ENCODE assay signal across 16 cellular contexts in the genomic region with DNA sequence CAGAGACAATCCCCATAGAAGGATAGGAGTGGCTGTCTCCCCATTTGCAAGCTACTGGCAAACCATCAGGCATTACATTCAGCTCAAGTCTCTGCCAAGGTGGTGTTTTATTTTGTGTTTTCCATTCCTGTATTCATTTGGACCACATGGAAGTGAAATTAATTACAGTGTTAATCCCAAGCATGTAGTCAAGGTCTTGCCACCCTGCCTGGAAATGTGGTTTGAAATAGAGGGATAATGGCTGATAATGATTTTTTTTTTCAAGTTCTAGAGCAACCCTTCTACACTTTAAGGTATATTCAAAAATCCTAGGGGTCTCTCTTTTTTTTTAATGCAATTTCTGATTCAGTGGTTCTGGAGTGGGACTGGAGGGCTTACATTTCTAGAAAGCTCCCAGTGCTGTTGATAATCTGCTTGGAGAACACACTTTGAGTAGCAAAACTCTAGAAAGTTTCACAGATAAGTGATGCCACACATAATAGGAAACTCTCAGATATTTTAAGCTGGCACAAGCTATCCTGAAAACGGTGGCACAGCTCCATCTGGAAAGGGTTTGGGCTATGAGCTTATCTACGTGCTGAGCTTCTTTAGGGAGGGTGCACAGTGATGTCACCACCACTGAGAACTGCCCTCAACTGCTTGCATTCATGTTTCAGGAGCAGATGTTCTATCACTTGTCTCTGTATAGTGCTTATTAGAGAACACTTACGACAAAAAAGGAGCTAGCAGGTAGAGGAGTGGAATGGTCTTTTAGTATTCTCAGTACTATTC. TPM values are rescaled to one million over a fixed set of nuclear protein-coding genes. Genes with fewer than 3 reads are reported as not detected.
A peak's percentile ranks its signal among the peaks of the same experiment; 100 is the strongest.
DNase-seq lines count a peak whose midpoint lies in the region; ATAC-seq and TF ChIP-seq lines count a peak whose summit lies in the region.
"Had no signal": no experiment of that assay in that cellular context is flagged by ENCODE, and none has a peak within 500 bp of the region (broad histone marks: within the 10 kb centered on the region; RNA-seq: fewer than 3 reads in every experiment).

No MANE protein-coding gene starts in this region.

- DNase-seq in cerebellar cortex (ENCODE audit: low spot score) (peak; percentile 76), left cardiac atrium (peak; percentile 57), sigmoid colon (no peak), dedifferentiated amniotic fluid mesenchymal stem cell (ENCODE audit: extremely low spot score) (no peak), hepatocyte (ENCODE audit: low spot score) (no peak), nephron progenitor cell (no peak)
- DNase-seq: activated CD4-positive, alpha-beta memory T cell treated with anti-CD3 and anti-CD28 coated beads, Interleukin-2, amount 10 ng/mL, durations not matched to agents 7 days and 5 days; activated gamma-delta T cell; NCI-H1436 treated with DMSO at 0.1 percent for 48 hours; OCI-M1; T1000 had no signal

- no peaks in the 10 kb centered on the region for H4K20me1 ChIP-seq in hepatocyte (ENCODE audit: insufficient read depth, poor library complexity, severe bottlenecking)

- H3K9me2 ChIP-seq in hepatocyte (replicated peaks; ENCODE audit: insufficient read depth): no peaks in the 10 kb centered on the region

- WGBS in sigmoid colon, 2 donors: 74 to 82% methylated on average over 3 of the region's 3 CpGs
- WGBS in hepatocyte (ENCODE audit: low lambda C conversion rate, missing lambda C conversion rate): 83% methylated on average over 3 of the region's 3 CpGs

- H3K4me2 ChIP-seq in hepatocyte: no peak overlapping the region

- peaks cover 5% of the 10 kb centered on the region for H3K36me3 Mint-ChIP-seq in nephron progenitor cell (ENCODE audit: low read depth)

- no peaks in the 10 kb centered on the region for H3K27me3 ChIP-seq in sigmoid colon
- no peaks in the 10 kb centered on the region for H3K27me3 ChIP-seq in hepatocyte
- H3K27me3 ChIP-seq: breast epithelium had no signal

- no peak overlapping the region for H3K4me3 ChIP-seq in HEK293 (ENCODE audit: low read depth, low read length)
- no peak overlapping the region for H3K4me3 ChIP-seq in sigmoid colon
- no peak overlapping the region for H3K4me3 ChIP-seq in hepatocyte
- H3K4me3 ChIP-seq: breast epithelium had no signal

- H2AFZ ChIP-seq in hepatocyte: no peak overlapping the region

- no peaks in the 10 kb centered on the region for H3K9me3 ChIP-seq in HEK293 (ENCODE audit: control insufficient read depth, insufficient read depth, low read depth, low read length)
- H3K9me3 ChIP-seq in sigmoid colon: no peaks in the 10 kb centered on the region
- H3K9me3 ChIP-seq in hepatocyte (ENCODE audit: low read depth): no peaks in the 10 kb centered on the region
- H3K9me3 ChIP-seq: breast epithelium had no signal

- H3K27me3 Mint-ChIP-seq in nephron progenitor cell (ENCODE audit: low read depth, poor library complexity): no peaks in the 10 kb centered on the region

- CTCF ChIA-PET in HEK293 (lab: Yijun Ruan, JAX): interaction anchor here (1.5 to 2.5 kb wide), 2 partner anchors 20 to 155 kb away, joined by 4 to 22 read pairs; no protein-coding TSS in a partner anchor

- no peak overlapping the region for H3K27ac Mint-ChIP-seq in nephron progenitor cell
- H3K27ac Mint-ChIP-seq: activated CD4-positive, alpha-beta memory T cell treated with anti-CD3 and anti-CD28 coated beads, Interleukin-2, amount 10 ng/mL, durations not matched to agents 7 days and 5 days; WTC11 had no signal

- H3K27ac ChIP-seq in HEK293 (ENCODE audit: extremely low read depth, low read depth, low read length) (no peak overlapping the region), sigmoid colon (peak overlapping the region in 3 of 4 donors; percentile 23 to 95 (median 90)), hepatocyte (no peak overlapping the region)
- H3K27ac ChIP-seq: breast epithelium, C4-2B had no signal

- ATAC-seq in left cardiac atrium (peak; percentile 48 to 80), GM21529 (IDR thresholded peaks at IDR 0.05; ENCODE audit: unreplicated experiment) (no peak)
- ATAC-seq: WTC11 had no signal

- H3K4me1 ChIP-seq in HEK293 (ENCODE audit: control insufficient read depth, insufficient read depth, low read length) (peaks cover 18% of the 10 kb centered on the region), sigmoid colon (peaks cover 0 to 88% (median 87%) of the 10 kb centered on the region in 4 donors), hepatocyte (ENCODE audit: insufficient read depth) (peaks cover 16% of the 10 kb centered on the region)
- H3K4me1 ChIP-seq: breast epithelium had no signal

- peaks cover 6% of the 10 kb centered on the region for H3K9me3 Mint-ChIP-seq in nephron progenitor cell
- H3K9me3 Mint-ChIP-seq: activated CD4-positive, alpha-beta memory T cell treated with anti-CD3 and anti-CD28 coated beads, Interleukin-2, amount 10 ng/mL, durations not matched to agents 7 days and 5 days had no signal

- H3K4me3 Mint-ChIP-seq in nephron progenitor cell: no peak overlapping the region
- H3K4me3 Mint-ChIP-seq: activated CD4-positive, alpha-beta memory T cell treated with anti-CD3 and anti-CD28 coated beads, Interleukin-2, amount 10 ng/mL, durations not matched to agents 7 days and 5 days; WTC11 had no signal

- peaks cover 69% of the 10 kb centered on the region for H3K4me1 Mint-ChIP-seq in nephron progenitor cell
- H3K4me1 Mint-ChIP-seq: activated CD4-positive, alpha-beta memory T cell treated with anti-CD3 and anti-CD28 coated beads, Interleukin-2, amount 10 ng/mL, durations not matched to agents 7 days and 5 days had no signal

- no peak for TF ChIP-seq EP300 in sigmoid colon (IDR thresholded peaks at IDR 0.05)

- intact Hi-C loops in left cardiac atrium (cut with DNase I): no loop called here
- intact Hi-C loops in sigmoid colon (cut with DNase I): no loop called here

- TF ChIP-seq CTCF in HEK293 (tag by site-specific recombination; IDR thresholded peaks at IDR 0.05) (no peak), sigmoid colon (IDR thresholded peaks at IDR 0.05) (no peak), hepatocyte (IDR thresholded peaks at IDR 0.05; ENCODE audit: poor library complexity) (no peak), nephron progenitor cell (IDR thresholded peaks at IDR 0.05) (no peak)

- TF ChIP-seq POLR2A in sigmoid colon (IDR thresholded peaks at IDR 0.05): no peak

- peaks cover 21% of the 10 kb centered on the region for H3K79me2 ChIP-seq in hepatocyte

- H3K36me3 ChIP-seq in HEK293 (ENCODE audit: control insufficient read depth in 2 of 2, insufficient read depth in 1 of 2, low read length in 2 of 2) (no peaks in the 10 kb centered on the region), sigmoid colon (no peaks in the 10 kb centered on the region), hepatocyte (replicated peaks; ENCODE audit: insufficient read depth, low read depth) (no peaks in the 10 kb centered on the region)
- H3K36me3 ChIP-seq: breast epithelium had no signal

- POLR2A ChIA-PET in HEK293 (lab: Yijun Ruan, JAX): no interaction called here

TF ChIP-seq in HEK293, 187 proteins besides CTCF, POLR2A, EP300 and RAD21:
- TF ChIP-seq SETDB1 (IDR thresholded peaks at IDR 0.05; ENCODE audit: insufficient read length, low read length) (peak; percentile 87), BCL11B (tag by site-specific recombination; IDR thresholded peaks at IDR 0.05; ENCODE audit: low read depth) (no peak), ZNF776 (tag by site-specific recombination; IDR thresholded peaks at IDR 0.05; ENCODE audit: borderline replicate concordance) (no peak), TRIM28 (IDR thresholded peaks at IDR 0.05; ENCODE audit: borderline replicate concordance, low read length) (peak; percentile 65; the same call in 1 of the 2 replicates)
- TF ChIP-seq, protein P1, sequence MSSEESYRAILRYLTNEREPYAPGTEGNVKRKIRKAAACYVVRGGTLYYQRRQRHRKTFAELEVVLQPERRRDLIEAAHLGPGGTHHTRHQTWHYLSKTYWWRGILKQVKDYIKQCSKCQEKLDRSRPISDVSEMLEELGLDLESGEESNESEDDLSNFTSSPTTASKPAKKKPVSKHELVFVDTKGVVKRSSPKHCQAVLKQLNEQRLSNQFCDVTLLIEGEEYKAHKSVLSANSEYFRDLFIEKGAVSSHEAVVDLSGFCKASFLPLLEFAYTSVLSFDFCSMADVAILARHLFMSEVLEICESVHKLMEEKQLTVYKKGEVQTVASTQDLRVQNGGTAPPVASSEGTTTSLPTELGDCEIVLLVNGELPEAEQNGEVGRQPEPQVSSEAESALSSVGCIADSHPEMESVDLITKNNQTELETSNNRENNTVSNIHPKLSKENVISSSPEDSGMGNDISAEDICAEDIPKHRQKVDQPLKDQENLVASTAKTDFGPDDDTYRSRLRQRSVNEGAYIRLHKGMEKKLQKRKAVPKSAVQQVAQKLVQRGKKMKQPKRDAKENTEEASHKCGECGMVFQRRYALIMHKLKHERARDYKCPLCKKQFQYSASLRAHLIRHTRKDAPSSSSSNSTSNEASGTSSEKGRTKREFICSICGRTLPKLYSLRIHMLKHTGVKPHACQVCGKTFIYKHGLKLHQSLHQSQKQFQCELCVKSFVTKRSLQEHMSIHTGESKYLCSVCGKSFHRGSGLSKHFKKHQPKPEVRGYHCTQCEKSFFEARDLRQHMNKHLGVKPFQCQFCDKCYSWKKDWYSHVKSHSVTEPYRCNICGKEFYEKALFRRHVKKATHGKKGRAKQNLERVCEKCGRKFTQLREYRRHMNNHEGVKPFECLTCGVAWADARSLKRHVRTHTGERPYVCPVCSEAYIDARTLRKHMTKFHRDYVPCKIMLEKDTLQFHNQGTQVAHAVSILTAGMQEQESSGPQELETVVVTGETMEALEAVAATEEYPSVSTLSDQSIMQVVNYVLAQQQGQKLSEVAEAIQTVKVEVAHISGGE (tag by site-specific recombination; conservative IDR thresholded peaks at IDR 0.05; ENCODE audit: low read depth): no peak

RNA-seq across cellular contexts. Expression of a gene that starts 8.9 kb away (rescaled TPM):
- total RNA-seq in left cardiac atrium (10 to 100 TPM; 31.0 to 46.9 TPM), sigmoid colon (10 to 100 TPM; 19.9 to 44.1 (median 31.3) TPM), hepatocyte (3.8 and 12.6 TPM in 2 replicates)
- polyA plus RNA-seq in sigmoid colon (1 to 10 TPM in 2 of 3 donors, not detected in 1; 1.8 to 4.1 TPM), hepatocyte (4.3 and 5.2 TPM in 2 replicates)

Comparison
In these comparisons a context has a peak if more than half of its experiments do, and no peak if none do; other contexts are left out.
1. H3K27ac ChIP-seq: peak in sigmoid colon (3 of 4); none in HEK293 (single experiment) and hepatocyte (single experiment).
2. DNase-seq: peak in cerebellar cortex (single experiment) and left cardiac atrium (single experiment); none in sigmoid colon (single experiment), dedifferentiated amniotic fluid mesenchymal stem cell (single experiment), hepatocyte (single experiment) and nephron progenitor cell (single experiment).